In the genomic region with DNA sequence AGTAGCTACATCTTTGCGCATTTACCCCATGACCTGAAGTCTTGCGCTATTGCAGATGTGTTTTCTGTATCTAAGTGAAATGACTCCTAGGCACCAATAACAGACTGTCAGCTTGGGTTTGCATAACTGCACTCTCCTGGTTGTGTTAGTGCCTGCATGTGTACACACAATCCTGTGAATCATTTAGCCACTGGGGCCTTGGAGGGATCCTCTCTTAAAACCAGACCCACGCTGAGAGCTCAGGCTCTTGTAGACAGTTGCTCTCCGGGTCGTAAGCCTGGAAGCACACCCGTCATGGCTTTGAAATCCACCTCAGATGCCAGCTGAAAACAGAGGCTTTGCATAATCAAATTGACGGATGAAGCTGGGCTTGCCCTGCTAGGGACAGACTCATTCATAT, we compare ENCODE assay signal across 3 cellular contexts.
A peak's percentile ranks its signal among the peaks of the same experiment; 100 is the strongest.
TF ChIP-seq lines count a peak whose summit lies in the region.

No MANE protein-coding gene starts in this region.

TF ChIP-seq in liver, 16 proteins besides CTCF, POLR2A, EP300 and RAD21 (continued from another document):
- TF ChIP-seq ZBTB33 (IDR thresholded peaks at IDR 0.05) (no peak), JUND (IDR thresholded peaks at IDR 0.05) (peak in 1 of 2 donors; percentile 25), SP1 (IDR thresholded peaks at IDR 0.05) (no peak), RXRA (IDR thresholded peaks at IDR 0.05) (peak in 1 of 2 donors; percentile 31), FOXA2 (IDR thresholded peaks at IDR 0.05) (peak; percentile 53), HNF4A (conservative IDR thresholded peaks at IDR 0.05) (peak in 1 of 2 donors; percentile 41)

TF ChIP-seq in HepG2, 621 proteins besides CTCF, POLR2A, EP300 and RAD21 (continued from another document):
- TF ChIP-seq FOXA1 (IDR thresholded peaks at IDR 0.05) (no peak), FOXA1 (CRISPR knock-in tag; IDR thresholded peaks at IDR 0.05) (no peak), GLI4 (CRISPR knock-in tag; IDR thresholded peaks at IDR 0.05; ENCODE audit: borderline replicate concordance) (no peak), HDAC2 (CRISPR knock-in tag; IDR thresholded peaks at IDR 0.05) (no peak), WIZ (CRISPR knock-in tag; IDR thresholded peaks at IDR 0.05) (no peak), ZFP36L1 (CRISPR knock-in tag; IDR thresholded peaks at IDR 0.05) (no peak), ZNF143 (CRISPR knock-in tag; IDR thresholded peaks at IDR 0.05) (no peak), MIER3 (CRISPR knock-in tag; IDR thresholded peaks at IDR 0.05; ENCODE audit: borderline replicate concordance) (no peak), NFKB2 (CRISPR knock-in tag; IDR thresholded peaks at IDR 0.05; ENCODE audit: borderline replicate concordance) (no peak), ZNF281 (CRISPR knock-in tag; IDR thresholded peaks at IDR 0.05; ENCODE audit: borderline replicate concordance) (no peak), CBX2 (IDR thresholded peaks at IDR 0.05; ENCODE audit: low read depth, low read length) (no peak), CBX2 (CRISPR knock-in tag; IDR thresholded peaks at IDR 0.05; ENCODE audit: low read depth) (no peak), ZNF761 (CRISPR knock-in tag; conservative IDR thresholded peaks at IDR 0.05) (no peak), ZNF782 (CRISPR knock-in tag; IDR thresholded peaks at IDR 0.05; ENCODE audit: borderline replicate concordance) (no peak), ZNF230 (CRISPR knock-in tag; IDR thresholded peaks at IDR 0.05) (no peak), ZNF33A (CRISPR knock-in tag; IDR thresholded peaks at IDR 0.05; ENCODE audit: borderline replicate concordance) (no peak)
- TF ChIP-seq, protein P1, sequence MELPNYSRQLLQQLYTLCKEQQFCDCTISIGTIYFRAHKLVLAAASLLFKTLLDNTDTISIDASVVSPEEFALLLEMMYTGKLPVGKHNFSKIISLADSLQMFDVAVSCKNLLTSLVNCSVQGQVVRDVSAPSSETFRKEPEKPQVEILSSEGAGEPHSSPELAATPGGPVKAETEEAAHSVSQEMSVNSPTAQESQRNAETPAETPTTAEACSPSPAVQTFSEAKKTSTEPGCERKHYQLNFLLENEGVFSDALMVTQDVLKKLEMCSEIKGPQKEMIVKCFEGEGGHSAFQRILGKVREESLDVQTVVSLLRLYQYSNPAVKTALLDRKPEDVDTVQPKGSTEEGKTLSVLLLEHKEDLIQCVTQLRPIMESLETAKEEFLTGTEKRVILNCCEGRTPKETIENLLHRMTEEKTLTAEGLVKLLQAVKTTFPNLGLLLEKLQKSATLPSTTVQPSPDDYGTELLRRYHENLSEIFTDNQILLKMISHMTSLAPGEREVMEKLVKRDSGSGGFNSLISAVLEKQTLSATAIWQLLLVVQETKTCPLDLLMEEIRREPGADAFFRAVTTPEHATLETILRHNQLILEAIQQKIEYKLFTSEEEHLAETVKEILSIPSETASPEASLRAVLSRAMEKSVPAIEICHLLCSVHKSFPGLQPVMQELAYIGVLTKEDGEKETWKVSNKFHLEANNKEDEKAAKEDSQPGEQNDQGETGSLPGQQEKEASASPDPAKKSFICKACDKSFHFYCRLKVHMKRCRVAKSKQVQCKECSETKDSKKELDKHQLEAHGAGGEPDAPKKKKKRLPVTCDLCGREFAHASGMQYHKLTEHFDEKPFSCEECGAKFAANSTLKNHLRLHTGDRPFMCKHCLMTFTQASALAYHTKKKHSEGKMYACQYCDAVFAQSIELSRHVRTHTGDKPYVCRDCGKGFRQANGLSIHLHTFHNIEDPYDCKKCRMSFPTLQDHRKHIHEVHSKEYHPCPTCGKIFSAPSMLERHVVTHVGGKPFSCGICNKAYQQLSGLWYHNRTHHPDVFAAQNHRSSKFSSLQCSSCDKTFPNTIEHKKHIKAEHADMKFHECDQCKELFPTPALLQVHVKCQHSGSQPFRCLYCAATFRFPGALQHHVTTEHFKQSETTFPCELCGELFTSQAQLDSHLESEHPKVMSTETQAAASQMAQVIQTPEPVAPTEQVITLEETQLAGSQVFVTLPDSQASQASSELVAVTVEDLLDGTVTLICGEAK (IDR thresholded peaks at IDR 0.05): no peak
- TF ChIP-seq, protein P1 (CRISPR knock-in tag; IDR thresholded peaks at IDR 0.05): no peak

TF ChIP-seq in SK-N-SH, 30 proteins besides CTCF, POLR2A, EP300 and RAD21:
- TF ChIP-seq, protein P2, sequence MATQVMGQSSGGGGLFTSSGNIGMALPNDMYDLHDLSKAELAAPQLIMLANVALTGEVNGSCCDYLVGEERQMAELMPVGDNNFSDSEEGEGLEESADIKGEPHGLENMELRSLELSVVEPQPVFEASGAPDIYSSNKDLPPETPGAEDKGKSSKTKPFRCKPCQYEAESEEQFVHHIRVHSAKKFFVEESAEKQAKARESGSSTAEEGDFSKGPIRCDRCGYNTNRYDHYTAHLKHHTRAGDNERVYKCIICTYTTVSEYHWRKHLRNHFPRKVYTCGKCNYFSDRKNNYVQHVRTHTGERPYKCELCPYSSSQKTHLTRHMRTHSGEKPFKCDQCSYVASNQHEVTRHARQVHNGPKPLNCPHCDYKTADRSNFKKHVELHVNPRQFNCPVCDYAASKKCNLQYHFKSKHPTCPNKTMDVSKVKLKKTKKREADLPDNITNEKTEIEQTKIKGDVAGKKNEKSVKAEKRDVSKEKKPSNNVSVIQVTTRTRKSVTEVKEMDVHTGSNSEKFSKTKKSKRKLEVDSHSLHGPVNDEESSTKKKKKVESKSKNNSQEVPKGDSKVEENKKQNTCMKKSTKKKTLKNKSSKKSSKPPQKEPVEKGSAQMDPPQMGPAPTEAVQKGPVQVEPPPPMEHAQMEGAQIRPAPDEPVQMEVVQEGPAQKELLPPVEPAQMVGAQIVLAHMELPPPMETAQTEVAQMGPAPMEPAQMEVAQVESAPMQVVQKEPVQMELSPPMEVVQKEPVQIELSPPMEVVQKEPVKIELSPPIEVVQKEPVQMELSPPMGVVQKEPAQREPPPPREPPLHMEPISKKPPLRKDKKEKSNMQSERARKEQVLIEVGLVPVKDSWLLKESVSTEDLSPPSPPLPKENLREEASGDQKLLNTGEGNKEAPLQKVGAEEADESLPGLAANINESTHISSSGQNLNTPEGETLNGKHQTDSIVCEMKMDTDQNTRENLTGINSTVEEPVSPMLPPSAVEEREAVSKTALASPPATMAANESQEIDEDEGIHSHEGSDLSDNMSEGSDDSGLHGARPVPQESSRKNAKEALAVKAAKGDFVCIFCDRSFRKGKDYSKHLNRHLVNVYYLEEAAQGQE (IDR thresholded peaks at IDR 0.05; ENCODE audit: low read depth, low read length): no peak
- TF ChIP-seq TEAD4 (IDR thresholded peaks at IDR 0.05; ENCODE audit: borderline replicate concordance, insufficient read depth): no peak
- no peak for TF ChIP-seq GABPA (IDR thresholded peaks at IDR 0.05; ENCODE audit: low read depth)
- no peak for TF ChIP-seq POLR2AphosphoS5 (IDR thresholded peaks at IDR 0.05; ENCODE audit: low read depth, low read length)
- no peak for TF ChIP-seq ZBTB33 (IDR thresholded peaks at IDR 0.05; ENCODE audit: borderline replicate concordance, low read depth)
- no peak for TF ChIP-seq NRF1 (IDR thresholded peaks at IDR 0.05; ENCODE audit: low read depth, low read length)
- TF ChIP-seq TCF12 (IDR thresholded peaks at IDR 0.05): no peak
- TF ChIP-seq ELF1 (IDR thresholded peaks at IDR 0.05): no peak
